In genomic region chr20:36399147-36399968, GRCh38 we compare ENCODE assay signal across 1 cellular context.
TF ChIP-seq lines count a peak whose summit lies in the region.

No MANE protein-coding gene starts in this region.

TF ChIP-seq in HEK293, 187 proteins besides CTCF, POLR2A, EP300 and RAD21 (continued from another document and continues in another):
- TF ChIP-seq ZNF140 (tag by site-specific recombination; IDR thresholded peaks at IDR 0.05), result no peak
- no peak for TF ChIP-seq ZBTB26 (tag by site-specific recombination; optimal IDR thresholded peaks at IDR 0.05)
- no peak for TF ChIP-seq ZNF658 (tag by site-specific recombination; IDR thresholded peaks at IDR 0.05)
- peak; percentile 60; the same call in 1 of the 2 replicates for TF ChIP-seq SCRT1 (tag by site-specific recombination; IDR thresholded peaks at IDR 0.05; ENCODE audit: borderline replicate concordance)
- TF ChIP-seq ZNF37A (tag by site-specific recombination; IDR thresholded peaks at IDR 0.05), result no peak
- TF ChIP-seq KLF8 (tag by site-specific recombination; IDR thresholded peaks at IDR 0.05), result no peak
- no peak for TF ChIP-seq ZFP41 (tag by site-specific recombination; IDR thresholded peaks at IDR 0.05; ENCODE audit: borderline replicate concordance)
- no peak for TF ChIP-seq ZNF24 (tag by site-specific recombination; IDR thresholded peaks at IDR 0.05)
- TF ChIP-seq SETDB1 (IDR thresholded peaks at IDR 0.05; ENCODE audit: insufficient read length, low read length), result peak; percentile 65
- no peak for TF ChIP-seq IKZF3 (tag by site-specific recombination; IDR thresholded peaks at IDR 0.05)
- TF ChIP-seq ZBTB49 (tag by site-specific recombination; IDR thresholded peaks at IDR 0.05; ENCODE audit: low read depth), result no peak
- no peak for TF ChIP-seq ZNF768 (tag by site-specific recombination; IDR thresholded peaks at IDR 0.05)
- TF ChIP-seq ZBTB44 (tag by site-specific recombination; IDR thresholded peaks at IDR 0.05), result no peak
- TF ChIP-seq ZNF830 (tag by site-specific recombination; IDR thresholded peaks at IDR 0.05; ENCODE audit: low read depth), result no peak
- TF ChIP-seq ZNF112 (tag by site-specific recombination; IDR thresholded peaks at IDR 0.05), result no peak
- TF ChIP-seq ZNF704 (tag by site-specific recombination; IDR thresholded peaks at IDR 0.05), result no peak
- TF ChIP-seq ZNF596 (tag by site-specific recombination; IDR thresholded peaks at IDR 0.05), result no peak
- no peak for TF ChIP-seq ZNF514 (tag by site-specific recombination; IDR thresholded peaks at IDR 0.05)
- TF ChIP-seq ZNF214 (tag by site-specific recombination; IDR thresholded peaks at IDR 0.05; ENCODE audit: borderline replicate concordance), result no peak
- TF ChIP-seq SP7 (tag by site-specific recombination; IDR thresholded peaks at IDR 0.05), result 0 out of 2 replicates have a peak, but pooled peaks have one; percentile 18
- TF ChIP-seq ZBTB11 (tag by site-specific recombination; conservative IDR thresholded peaks at IDR 0.05; ENCODE audit: low read depth), result no peak
- TF ChIP-seq GLI2 (tag by site-specific recombination; IDR thresholded peaks at IDR 0.05; ENCODE audit: borderline replicate concordance, low read depth), result no peak
- TF ChIP-seq KLF17 (tag by site-specific recombination; IDR thresholded peaks at IDR 0.05), result no peak
- no peak for TF ChIP-seq ZBTB10 (tag by site-specific recombination; IDR thresholded peaks at IDR 0.05)
- TF ChIP-seq TRIM28 (IDR thresholded peaks at IDR 0.05; ENCODE audit: borderline replicate concordance, low read length), result no peak
- no peak for TF ChIP-seq PBX3 (CRISPR knock-in tag; IDR thresholded peaks at IDR 0.05)
- no peak for TF ChIP-seq ZNF433 (tag by site-specific recombination; IDR thresholded peaks at IDR 0.05; ENCODE audit: low read depth)
- TF ChIP-seq ZBTB17 (tag by site-specific recombination; IDR thresholded peaks at IDR 0.05), result peak; percentile 100
- TF ChIP-seq ZNF23 (tag by site-specific recombination; IDR thresholded peaks at IDR 0.05; ENCODE audit: borderline replicate concordance), result peak; percentile 97
- no peak for TF ChIP-seq ZXDB (tag by site-specific recombination; IDR thresholded peaks at IDR 0.05)
- TF ChIP-seq ZNF423 (tag by site-specific recombination; IDR thresholded peaks at IDR 0.05), result no peak
- no peak for TF ChIP-seq ZNF777 (tag by site-specific recombination; IDR thresholded peaks at IDR 0.05; ENCODE audit: borderline replicate concordance)
- no peak for TF ChIP-seq ZSCAN4 (tag by site-specific recombination; IDR thresholded peaks at IDR 0.05)
- TF ChIP-seq ZNF660 (tag by site-specific recombination; IDR thresholded peaks at IDR 0.05), result no peak; the same call in 1 of the 2 replicates
- no peak for TF ChIP-seq YY2 (tag by site-specific recombination; IDR thresholded peaks at IDR 0.05)
- TF ChIP-seq ZNF280C (tag by site-specific recombination; IDR thresholded peaks at IDR 0.05), result no peak
- TF ChIP-seq ZNF473 (tag by site-specific recombination; IDR thresholded peaks at IDR 0.05), result no peak
- no peak for TF ChIP-seq OVOL3 (tag by site-specific recombination; IDR thresholded peaks at IDR 0.05)
- peak; percentile 48; the same call in 1 of the 2 replicates for TF ChIP-seq SCRT2 (tag by site-specific recombination; IDR thresholded peaks at IDR 0.05)
- peak; percentile 60 for TF ChIP-seq ZNF654 (tag by site-specific recombination; IDR thresholded peaks at IDR 0.05; ENCODE audit: low read depth)
- no peak for TF ChIP-seq ZNF398 (tag by site-specific recombination; IDR thresholded peaks at IDR 0.05)
